1 cellular context compared by ENCODE assay signal in the genomic region with DNA sequence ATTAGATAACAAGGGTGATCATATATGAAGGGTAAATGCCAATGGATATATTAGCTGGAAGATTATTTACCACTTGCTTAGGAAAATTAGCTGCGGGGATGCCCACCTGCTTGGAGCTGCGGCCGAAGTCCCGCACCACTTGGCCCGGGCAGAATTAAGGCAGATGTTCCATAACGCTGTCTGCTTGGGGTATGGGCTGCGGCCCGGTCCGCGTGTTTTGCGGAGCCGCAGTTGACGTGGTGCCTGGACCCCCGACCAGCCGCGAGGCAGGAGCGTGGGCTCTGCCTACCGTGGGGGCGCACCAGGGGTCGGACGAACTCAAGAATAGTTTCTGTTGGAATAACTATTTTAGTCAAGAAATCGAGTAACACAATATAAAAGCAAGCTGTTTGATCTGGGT.
TF ChIP-seq lines count a peak whose summit lies in the region.

No MANE protein-coding gene starts in this region.

TF ChIP-seq in H1, 55 proteins besides CTCF, POLR2A, EP300 and RAD21:
- TF ChIP-seq, protein P1, sequence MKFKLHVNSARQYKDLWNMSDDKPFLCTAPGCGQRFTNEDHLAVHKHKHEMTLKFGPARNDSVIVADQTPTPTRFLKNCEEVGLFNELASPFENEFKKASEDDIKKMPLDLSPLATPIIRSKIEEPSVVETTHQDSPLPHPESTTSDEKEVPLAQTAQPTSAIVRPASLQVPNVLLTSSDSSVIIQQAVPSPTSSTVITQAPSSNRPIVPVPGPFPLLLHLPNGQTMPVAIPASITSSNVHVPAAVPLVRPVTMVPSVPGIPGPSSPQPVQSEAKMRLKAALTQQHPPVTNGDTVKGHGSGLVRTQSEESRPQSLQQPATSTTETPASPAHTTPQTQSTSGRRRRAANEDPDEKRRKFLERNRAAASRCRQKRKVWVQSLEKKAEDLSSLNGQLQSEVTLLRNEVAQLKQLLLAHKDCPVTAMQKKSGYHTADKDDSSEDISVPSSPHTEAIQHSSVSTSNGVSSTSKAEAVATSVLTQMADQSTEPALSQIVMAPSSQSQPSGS (IDR thresholded peaks at IDR 0.05; ENCODE audit: low read length), result no peak
- TF ChIP-seq NANOG (IDR thresholded peaks at IDR 0.05; ENCODE audit: insufficient read depth, low read depth, low read length, poor library complexity, severe bottlenecking), result no peak
- no peak for TF ChIP-seq SIRT6 (IDR thresholded peaks at IDR 0.05; ENCODE audit: low read length)
- TF ChIP-seq, protein P2, sequence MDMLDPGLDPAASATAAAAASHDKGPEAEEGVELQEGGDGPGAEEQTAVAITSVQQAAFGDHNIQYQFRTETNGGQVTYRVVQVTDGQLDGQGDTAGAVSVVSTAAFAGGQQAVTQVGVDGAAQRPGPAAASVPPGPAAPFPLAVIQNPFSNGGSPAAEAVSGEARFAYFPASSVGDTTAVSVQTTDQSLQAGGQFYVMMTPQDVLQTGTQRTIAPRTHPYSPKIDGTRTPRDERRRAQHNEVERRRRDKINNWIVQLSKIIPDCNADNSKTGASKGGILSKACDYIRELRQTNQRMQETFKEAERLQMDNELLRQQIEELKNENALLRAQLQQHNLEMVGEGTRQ (IDR thresholded peaks at IDR 0.05; ENCODE audit: low read length), result no peak
- TF ChIP-seq CTBP2 (IDR thresholded peaks at IDR 0.05; ENCODE audit: borderline replicate concordance, insufficient read depth, insufficient read length, low read length), result no peak
- TF ChIP-seq CHD2 (IDR thresholded peaks at IDR 0.05; ENCODE audit: low read length), result no peak
- TF ChIP-seq KDM4A (IDR thresholded peaks at IDR 0.05; ENCODE audit: low read depth, low read length, severe bottlenecking), result no peak
- TF ChIP-seq RBBP5 (IDR thresholded peaks at IDR 0.05; ENCODE audit: borderline replicate concordance, low read depth, low read length), result no peak
- TF ChIP-seq CHD1 (IDR thresholded peaks at IDR 0.05; ENCODE audit: low read depth, low read length), result no peak
- no peak for TF ChIP-seq PHF8 (conservative IDR thresholded peaks at IDR 0.05; ENCODE audit: low read depth, low read length)
- TF ChIP-seq SP2 (IDR thresholded peaks at IDR 0.05; ENCODE audit: low read length), result no peak
- TF ChIP-seq SUZ12 (IDR thresholded peaks at IDR 0.05; ENCODE audit: low read length), result no peak
- TF ChIP-seq JUN (IDR thresholded peaks at IDR 0.05; ENCODE audit: low read depth, low read length), result no peak
- no peak for TF ChIP-seq TAF7 (optimal IDR thresholded peaks at IDR 0.05; ENCODE audit: borderline replicate concordance, low read depth, low read length)
- no peak for TF ChIP-seq SIX5 (IDR thresholded peaks at IDR 0.05; ENCODE audit: low read depth, low read length)
